Comparison of ENCODE assay signal across 16 cellular contexts in genomic region chr19:55352746-55353145, GRCh38. TPM values are rescaled to one million over a fixed set of nuclear protein-coding genes. Genes with fewer than 3 reads are reported as not detected.
A peak's percentile ranks its signal among the peaks of the same experiment; 100 is the strongest.
DNase-seq lines count a peak whose midpoint lies in the region; ATAC-seq and TF ChIP-seq lines count a peak whose summit lies in the region.
"Had no signal": no experiment of that assay in that cellular context is flagged by ENCODE, and none has a peak within 500 bp of the region (broad histone marks: within the 10 kb centered on the region; RNA-seq: fewer than 3 reads in every experiment).

No MANE protein-coding gene starts in this region.

- H3K4me1 ChIP-seq in HEK293 (ENCODE audit: control insufficient read depth, insufficient read depth, low read length): peaks cover 8% of the 10 kb centered on the region; the same call in 1 of the 2 replicates

- no peak for TF ChIP-seq CTCF in activated CD8-positive, alpha-beta T cell treated with anti-CD3 and anti-CD28 coated beads for 36 hours (IDR thresholded peaks at IDR 0.05)
- TF ChIP-seq CTCF in HEK293 (tag by site-specific recombination; IDR thresholded peaks at IDR 0.05) (no peak), neural crest cell (conservative IDR thresholded peaks at IDR 0.05) (no peak)

- POLR2A ChIA-PET in activated CD8-positive, alpha-beta T cell treated with anti-CD3 and anti-CD28 coated beads, Interleukin-2, amount 10 ng/mL, durations not matched to agents 7 days and 5 days (lab: Charles Lee): interaction anchor here (2.8 kb wide), 1 partner anchor 14 kb away, joined by 16 read pairs; the partner anchor contains the start of gene KMT5C
- POLR2A ChIA-PET in activated CD8-positive, alpha-beta T cell treated with anti-CD3 and anti-CD28 coated beads for 36 hours (lab: Charles Lee): interaction anchor here (1.0 to 1.8 kb wide), 4 partner anchors 20 to 216 kb away, joined by 3 to 9 read pairs (median 3); partner anchors contain the start of gene TMEM238
- POLR2A ChIA-PET in HEK293 (lab: Yijun Ruan, JAX): interaction anchor here (0.6 to 7.7 kb wide), 7 partner anchors 9 to 1054 kb away, joined by 3 to 95 read pairs (median 4); partner anchors contain the start of genes ISOC2, KMT5C and UBE2S

- H3K27ac ChIP-seq in HEK293 (ENCODE audit: extremely low read depth, low read depth, low read length): no peak overlapping the region
- H3K27ac ChIP-seq: brain microvascular endothelial cell had no signal

- no peak overlapping the region for H3K4me3 Mint-ChIP-seq in activated CD8-positive, alpha-beta T cell treated with anti-CD3 and anti-CD28 coated beads, Interleukin-2, amount 10 ng/mL, durations not matched to agents 7 days and 5 days
- H3K4me3 Mint-ChIP-seq in activated CD8-positive, alpha-beta T cell treated with anti-CD3 and anti-CD28 coated beads for 36 hours: no peak overlapping the region
- H3K4me3 Mint-ChIP-seq in central memory CD8-positive, alpha-beta T cell: peak overlapping the region; percentile 73
- H3K4me3 Mint-ChIP-seq in neural crest cell: peak overlapping the region; percentile 62

- no peaks in the 10 kb centered on the region for H3K36me3 Mint-ChIP-seq in activated CD8-positive, alpha-beta T cell treated with anti-CD3 and anti-CD28 coated beads, Interleukin-2, amount 10 ng/mL, durations not matched to agents 7 days and 5 days (ENCODE audit: low read depth)
- H3K36me3 Mint-ChIP-seq in activated CD8-positive, alpha-beta T cell treated with anti-CD3 and anti-CD28 coated beads for 36 hours (ENCODE audit: low read depth): peaks cover 3% of the 10 kb centered on the region
- peaks cover 3% of the 10 kb centered on the region for H3K36me3 Mint-ChIP-seq in central memory CD8-positive, alpha-beta T cell (ENCODE audit: insufficient read depth)
- H3K36me3 Mint-ChIP-seq in neural crest cell (ENCODE audit: low read depth): no peaks in the 10 kb centered on the region

- CTCF ChIA-PET in activated CD8-positive, alpha-beta T cell treated with anti-CD3 and anti-CD28 coated beads, Interleukin-2, amount 10 ng/mL, durations not matched to agents 7 days and 5 days (lab: Charles Lee): interaction anchor here (0.8 kb wide), 1 partner anchor 13 kb away, joined by 5 read pairs; the partner anchor contains the start of gene KMT5C
- CTCF ChIA-PET in activated CD8-positive, alpha-beta T cell treated with anti-CD3 and anti-CD28 coated beads for 36 hours (lab: Charles Lee): no interaction called here
- CTCF ChIA-PET in HEK293 (lab: Yijun Ruan, JAX): interaction anchor here (0.7 kb wide), 2 partner anchors 64 to 65 kb away, joined by 3 to 4 read pairs; no protein-coding TSS in a partner anchor

- peak overlapping the region; percentile 55 for H3K27ac Mint-ChIP-seq in activated CD8-positive, alpha-beta T cell treated with anti-CD3 and anti-CD28 coated beads, Interleukin-2, amount 10 ng/mL, durations not matched to agents 7 days and 5 days
- H3K27ac Mint-ChIP-seq in activated CD8-positive, alpha-beta T cell treated with anti-CD3 and anti-CD28 coated beads for 36 hours: no peak overlapping the region
- peak overlapping the region; percentile 25 for H3K27ac Mint-ChIP-seq in central memory CD8-positive, alpha-beta T cell (ENCODE audit: low read depth)
- no peak overlapping the region for H3K27ac Mint-ChIP-seq in neural crest cell (ENCODE audit: unreplicated experiment)

- intact Hi-C loops in activated CD8-positive, alpha-beta T cell treated with anti-CD3 and anti-CD28 coated beads for 36 hours (cut with micrococcal nuclease): no loop called here

- H3K4me3 ChIP-seq in HEK293 (ENCODE audit: low read depth, low read length): no peak overlapping the region
- H3K4me3 ChIP-seq: lung had no signal

- no peak for ATAC-seq in activated CD8-positive, alpha-beta T cell treated with anti-CD3 and anti-CD28 coated beads, Interleukin-2, amount 10 ng/mL, durations not matched to agents 7 days and 5 days
- ATAC-seq in activated CD8-positive, alpha-beta T cell treated with anti-CD3 and anti-CD28 coated beads for 36 hours: no peak
- no peak for ATAC-seq in central memory CD8-positive, alpha-beta T cell (replicated peaks; ENCODE audit: extremely low read depth, poor library complexity, severe bottlenecking)
- ATAC-seq in HG03280 (IDR thresholded peaks at IDR 0.05; ENCODE audit: unreplicated experiment) (no peak), GM21825 (IDR thresholded peaks at IDR 0.05; ENCODE audit: unreplicated experiment) (no peak)

- no peak for DNase-seq in activated CD8-positive, alpha-beta T cell treated with anti-CD3 and anti-CD28 coated beads, Interleukin-2, amount 10 ng/mL, durations not matched to agents 7 days and 5 days
- DNase-seq in activated CD8-positive, alpha-beta T cell treated with anti-CD3 and anti-CD28 coated beads for 36 hours: no peak
- DNase-seq in central memory CD8-positive, alpha-beta T cell (ENCODE audit: low spot score in 2 of 2): no peak
- DNase-seq in neural crest cell (ENCODE audit: low read depth, low spot score) (no peak), retina (no peak)
- DNase-seq: activated CD8-positive, alpha-beta memory T cell treated with anti-CD3 and anti-CD28 coated beads, Interleukin-2, amount 50 U/mL, for 48 hours; brain microvascular endothelial cell; DMS79 treated with DMSO at 0.1 percent for 48 hours; MG63; NCI-H2029 treated with DMSO at 0.1 percent for 48 hours had no signal

- peaks cover 37% of the 10 kb centered on the region for H3K4me1 Mint-ChIP-seq in activated CD8-positive, alpha-beta T cell treated with anti-CD3 and anti-CD28 coated beads, Interleukin-2, amount 10 ng/mL, durations not matched to agents 7 days and 5 days (ENCODE audit: low read depth)
- peaks cover 15% of the 10 kb centered on the region for H3K4me1 Mint-ChIP-seq in activated CD8-positive, alpha-beta T cell treated with anti-CD3 and anti-CD28 coated beads for 36 hours (ENCODE audit: low read depth)
- H3K4me1 Mint-ChIP-seq in central memory CD8-positive, alpha-beta T cell: peaks cover 26% of the 10 kb centered on the region
- peaks cover 13% of the 10 kb centered on the region for H3K4me1 Mint-ChIP-seq in neural crest cell

- H3K27me3 Mint-ChIP-seq in activated CD8-positive, alpha-beta T cell treated with anti-CD3 and anti-CD28 coated beads, Interleukin-2, amount 10 ng/mL, durations not matched to agents 7 days and 5 days (ENCODE audit: low read depth): peaks cover 42% of the 10 kb centered on the region
- peaks cover 51% of the 10 kb centered on the region for H3K27me3 Mint-ChIP-seq in activated CD8-positive, alpha-beta T cell treated with anti-CD3 and anti-CD28 coated beads for 36 hours
- peaks cover 65% of the 10 kb centered on the region for H3K27me3 Mint-ChIP-seq in central memory CD8-positive, alpha-beta T cell
- peaks cover 70% of the 10 kb centered on the region for H3K27me3 Mint-ChIP-seq in neural crest cell (ENCODE audit: low read depth)

- H3K9me3 Mint-ChIP-seq in activated CD8-positive, alpha-beta T cell treated with anti-CD3 and anti-CD28 coated beads, Interleukin-2, amount 10 ng/mL, durations not matched to agents 7 days and 5 days (ENCODE audit: insufficient read depth): no peaks in the 10 kb centered on the region
- no peaks in the 10 kb centered on the region for H3K9me3 Mint-ChIP-seq in activated CD8-positive, alpha-beta T cell treated with anti-CD3 and anti-CD28 coated beads for 36 hours
- H3K9me3 Mint-ChIP-seq in central memory CD8-positive, alpha-beta T cell: no peaks in the 10 kb centered on the region
- H3K9me3 Mint-ChIP-seq in neural crest cell: no peaks in the 10 kb centered on the region

- H3K36me3 ChIP-seq in HEK293 (ENCODE audit: control insufficient read depth in 2 of 2, insufficient read depth in 1 of 2, low read length in 2 of 2): peaks cover 0 to 4% of the 10 kb centered on the region in 2 experiments; a peak in 1 of 3 replicates
- H3K36me3 ChIP-seq: brain microvascular endothelial cell, MG63 had no signal

- no peaks in the 10 kb centered on the region for H3K9me3 ChIP-seq in HEK293 (ENCODE audit: control insufficient read depth, insufficient read depth, low read depth, low read length)
- H3K9me3 ChIP-seq: MG63 had no signal

RNA-seq across cellular contexts. Expression of gene COX6B2, which starts 1.8 kb away (rescaled TPM):
- total RNA-seq in activated CD8-positive, alpha-beta T cell treated with anti-CD3 and anti-CD28 coated beads, Interleukin-2, amount 10 ng/mL, durations not matched to agents 7 days and 5 days: under 1 TPM in 1 of 2 experiments, not detected in 1; 0.34 TPM
- not detected for total RNA-seq in activated CD8-positive, alpha-beta T cell treated with anti-CD3 and anti-CD28 coated beads for 36 hours
- 0.16 TPM in 1 of 2 replicates, not detected in the other for total RNA-seq in neural crest cell

RNA-seq across cellular contexts. Expression of gene GARIN5B, which starts 10.3 kb away (rescaled TPM):
- not detected for total RNA-seq in activated CD8-positive, alpha-beta T cell treated with anti-CD3 and anti-CD28 coated beads, Interleukin-2, amount 10 ng/mL, durations not matched to agents 7 days and 5 days
- not detected for total RNA-seq in activated CD8-positive, alpha-beta T cell treated with anti-CD3 and anti-CD28 coated beads for 36 hours
- total RNA-seq in neural crest cell: not detected in 2 replicates
- total RNA-seq: posterior vena cava, temporal lobe had no signal

RNA-seq across cellular contexts. Expression of gene KMT5C, which starts 13.1 kb away (rescaled TPM):
- total RNA-seq in activated CD8-positive, alpha-beta T cell treated with anti-CD3 and anti-CD28 coated beads, Interleukin-2, amount 10 ng/mL, durations not matched to agents 7 days and 5 days: 10 to 100 TPM; 21.9 to 26.7 TPM
- total RNA-seq in activated CD8-positive, alpha-beta T cell treated with anti-CD3 and anti-CD28 coated beads for 36 hours: 10 to 100 TPM; 32.6 to 33.1 TPM
- 32.9 and 35.2 TPM in 2 replicates for total RNA-seq in neural crest cell

RNA-seq across cellular contexts. Expression of gene IL11, which starts 17.5 kb away (rescaled TPM):
- under 1 TPM; 0.26 to 0.34 TPM for total RNA-seq in activated CD8-positive, alpha-beta T cell treated with anti-CD3 and anti-CD28 coated beads, Interleukin-2, amount 10 ng/mL, durations not matched to agents 7 days and 5 days
- total RNA-seq in activated CD8-positive, alpha-beta T cell treated with anti-CD3 and anti-CD28 coated beads for 36 hours: under 1 TPM in 1 of 2 experiments, not detected in 1; 0.18 TPM
- total RNA-seq in neural crest cell: 0.56 and 0.59 TPM in 2 replicates
- total RNA-seq: posterior vena cava had no signal

RNA-seq across cellular contexts. Expression of gene TMEM190, which starts 23.9 kb away (rescaled TPM):
- total RNA-seq in activated CD8-positive, alpha-beta T cell treated with anti-CD3 and anti-CD28 coated beads, Interleukin-2, amount 10 ng/mL, durations not matched to agents 7 days and 5 days: not detected
- total RNA-seq in activated CD8-positive, alpha-beta T cell treated with anti-CD3 and anti-CD28 coated beads for 36 hours: not detected
- total RNA-seq in neural crest cell: not detected in 2 replicates
- total RNA-seq: posterior vena cava had no signal

Comparison
In these comparisons a context has a peak if more than half of its experiments do, and no peak if none do; other contexts are left out.
1. H3K27ac Mint-ChIP-seq: peak in activated CD8-positive, alpha-beta T cell treated with anti-CD3 and anti-CD28 coated beads, Interleukin-2, amount 10 ng/mL, durations not matched to agents 7 days and 5 days (single experiment) and central memory CD8-positive, alpha-beta T cell (single experiment); none in activated CD8-positive, alpha-beta T cell treated with anti-CD3 and anti-CD28 coated beads for 36 hours (single experiment) and neural crest cell (single experiment).
2. H3K4me3 Mint-ChIP-seq: peak in central memory CD8-positive, alpha-beta T cell (single experiment) and neural crest cell (single experiment); none in activated CD8-positive, alpha-beta T cell treated with anti-CD3 and anti-CD28 coated beads, Interleukin-2, amount 10 ng/mL, durations not matched to agents 7 days and 5 days (single experiment) and activated CD8-positive, alpha-beta T cell treated with anti-CD3 and anti-CD28 coated beads for 36 hours (single experiment).